25 cellular contexts compared by ENCODE assay signal in the genomic region with DNA sequence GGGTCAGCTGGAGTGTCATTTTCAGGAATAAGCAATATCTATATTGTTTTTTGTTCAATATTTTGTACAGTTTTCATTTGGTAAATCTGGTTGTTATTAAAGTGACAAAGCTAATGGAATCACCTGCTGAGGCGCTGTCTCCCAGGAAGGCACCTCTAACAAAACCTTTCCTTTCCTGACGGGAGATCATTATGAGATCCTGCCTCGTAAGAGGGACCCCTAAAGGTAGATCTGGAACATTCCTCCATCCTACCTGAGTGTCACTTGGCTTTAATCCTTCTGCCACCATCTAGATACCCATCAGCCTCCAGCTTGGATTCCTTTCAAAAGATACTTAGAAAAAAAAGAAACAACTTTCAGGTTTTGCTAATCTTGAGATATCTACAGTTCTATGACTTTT.
"Had no signal": no experiment of that assay in that cellular context is flagged by ENCODE, and none has a peak within 500 bp of the region (broad histone marks: within the 10 kb centered on the region; RNA-seq: fewer than 3 reads in every experiment).

No MANE protein-coding gene starts in this region.

- H3K4me3 ChIP-seq: esophagus muscularis mucosa, gastroesophageal sphincter, heart right ventricle, lower lobe of right lung, neural progenitor cell, prostate gland, right atrium auricular region, smooth muscle cell, suprapubic skin, transverse colon had no signal

- H3K36me3 ChIP-seq: esophagus muscularis mucosa, gastroesophageal sphincter, heart right ventricle, lower lobe of right lung, neural progenitor cell, prostate gland, right atrium auricular region, suprapubic skin, transverse colon had no signal

- H3K27ac Mint-ChIP-seq: dendritic cell treated with granulocyte-macrophage colony-stimulating factor and Interleukin-4, amounts not matched to agents 40 ng/mL and 50 ng/mL, for 4 days; mesothelial cell of epicardium; naive thymus-derived CD4-positive, alpha-beta T cell; neural progenitor cell; stimulated activated naive CD8-positive, alpha-beta T cell treated with anti-CD3 and anti-CD28 coated beads, Interleukin-15, amount 100 ng/mL, for 72 hours had no signal

- H3K4me1 ChIP-seq: lower lobe of right lung, prostate gland, right atrium auricular region, transverse colon had no signal

- H3K9me3 Mint-ChIP-seq: mesothelial cell of epicardium; nephron; neural progenitor cell; stimulated activated naive CD8-positive, alpha-beta T cell treated with anti-CD3 and anti-CD28 coated beads, Interleukin-15, amount 100 ng/mL, for 72 hours had no signal

- H2AFZ ChIP-seq: neural progenitor cell had no signal

- H3K36me3 Mint-ChIP-seq: mesothelial cell of epicardium, neural progenitor cell had no signal

- H3K27me3 ChIP-seq: esophagus muscularis mucosa, foreskin keratinocyte, gastroesophageal sphincter, heart right ventricle, neural progenitor cell, right atrium auricular region, suprapubic skin, transverse colon had no signal

- DNase-seq: cerebellar nuclear complex; effector CD8-positive, alpha-beta T cell; foreskin keratinocyte; heart right ventricle; hippocampal formation; left ventricle myocardium superior; lower lobe of right lung; naive thymus-derived CD4-positive, alpha-beta T cell; stimulated activated CD4-positive, alpha-beta T cell treated with anti-CD3 and anti-CD28 coated beads, Interleukin-12 subunit alpha, Interleukin-12 subunit beta, amount 100 ng/mL, for 4 hours; stimulated activated CD4-positive, alpha-beta T cell treated with anti-CD3 and anti-CD28 coated beads, Interleukin-1b, Interleukin-23, amount 100 ng/mL, for 48 hours; stimulated activated CD4-positive, alpha-beta T cell treated with anti-CD3 and anti-CD28 coated beads, Interleukin-4, amount 100 ng/mL, for 1 hour; stimulated activated CD8-positive, alpha-beta memory T cell treated with anti-CD3 and anti-CD28 coated beads, Interleukin-4, amount 100 ng/mL, for 48 hours; stimulated activated naive CD4-positive, alpha-beta T cell; stimulated activated naive CD8-positive, alpha-beta T cell treated with anti-CD3 and anti-CD28 coated beads, Interleukin-15, amount 100 ng/mL, for 72 hours; transverse colon had no signal

- H3K27me3 Mint-ChIP-seq: dendritic cell treated with granulocyte-macrophage colony-stimulating factor and Interleukin-4, amounts not matched to agents 40 ng/mL and 50 ng/mL, for 4 days; naive thymus-derived CD4-positive, alpha-beta T cell; stimulated activated naive CD8-positive, alpha-beta T cell treated with anti-CD3 and anti-CD28 coated beads, Interleukin-15, amount 100 ng/mL, for 72 hours had no signal

- H3K27ac ChIP-seq: esophagus muscularis mucosa, foreskin keratinocyte, gastroesophageal sphincter, heart right ventricle, lower lobe of right lung, neural progenitor cell, prostate gland, right atrium auricular region, suprapubic skin, transverse colon had no signal

- H3K9ac ChIP-seq: neural progenitor cell had no signal

- H3K4me2 ChIP-seq: neural progenitor cell, smooth muscle cell had no signal

- H3K9me3 ChIP-seq: esophagus muscularis mucosa, gastroesophageal sphincter, heart right ventricle, lower lobe of right lung, prostate gland, right atrium auricular region, suprapubic skin, transverse colon had no signal

- H3K4me3 Mint-ChIP-seq: dendritic cell treated with granulocyte-macrophage colony-stimulating factor and Interleukin-4, amounts not matched to agents 40 ng/mL and 50 ng/mL, for 4 days; mesothelial cell of epicardium; naive thymus-derived CD4-positive, alpha-beta T cell; nephron; neural progenitor cell; stimulated activated naive CD8-positive, alpha-beta T cell treated with anti-CD3 and anti-CD28 coated beads, Interleukin-15, amount 100 ng/mL, for 72 hours had no signal

- H3K4me1 Mint-ChIP-seq: naive thymus-derived CD4-positive, alpha-beta T cell; stimulated activated naive CD8-positive, alpha-beta T cell treated with anti-CD3 and anti-CD28 coated beads, Interleukin-15, amount 100 ng/mL, for 72 hours had no signal
